1 cellular context compared by ENCODE assay signal in the genomic region with DNA sequence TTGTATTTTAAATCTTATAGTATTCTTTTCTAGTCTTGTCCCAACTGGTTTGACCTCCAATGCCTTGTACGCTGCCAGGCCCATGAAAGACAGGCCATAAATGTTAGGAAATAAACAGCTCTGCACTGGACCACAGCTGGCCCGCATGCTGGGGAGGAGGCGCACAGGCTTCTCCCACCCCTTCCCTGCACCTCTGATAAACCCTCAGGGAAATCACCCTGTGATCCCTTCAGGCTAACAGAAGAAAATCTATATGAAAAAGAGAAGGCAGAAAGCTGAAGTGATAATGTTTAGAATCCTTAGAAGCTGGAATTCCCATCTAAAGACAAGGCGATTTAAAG.
TF ChIP-seq lines count a peak whose summit lies in the region.

No MANE protein-coding gene starts in this region.

TF ChIP-seq in H1, 55 proteins besides CTCF, POLR2A, EP300 and RAD21:
- TF ChIP-seq GTF2F1 (IDR thresholded peaks at IDR 0.05; ENCODE audit: borderline replicate concordance, low read depth, low read length) (no peak), SP1 (IDR thresholded peaks at IDR 0.05; ENCODE audit: low read depth, low read length) (no peak), TEAD4 (IDR thresholded peaks at IDR 0.05; ENCODE audit: low read depth, low read length) (no peak), ASH2L (IDR thresholded peaks at IDR 0.05; ENCODE audit: low read length) (no peak), SIRT6 (IDR thresholded peaks at IDR 0.05; ENCODE audit: low read length) (no peak), TAF7 (optimal IDR thresholded peaks at IDR 0.05; ENCODE audit: borderline replicate concordance, low read depth, low read length) (no peak), TCF12 (IDR thresholded peaks at IDR 0.05; ENCODE audit: low read depth, low read length) (no peak), CEBPB (IDR thresholded peaks at IDR 0.05; ENCODE audit: low read depth, low read length) (no peak), FOSL1 (IDR thresholded peaks at IDR 0.05; ENCODE audit: insufficient read depth, low read depth, low read length) (no peak), SP4 (IDR thresholded peaks at IDR 0.05; ENCODE audit: low read length) (no peak), SIX5 (IDR thresholded peaks at IDR 0.05; ENCODE audit: low read depth, low read length) (no peak), RBBP5 (IDR thresholded peaks at IDR 0.05; ENCODE audit: borderline replicate concordance, low read depth, low read length) (no peak)
- TF ChIP-seq, protein P1, sequence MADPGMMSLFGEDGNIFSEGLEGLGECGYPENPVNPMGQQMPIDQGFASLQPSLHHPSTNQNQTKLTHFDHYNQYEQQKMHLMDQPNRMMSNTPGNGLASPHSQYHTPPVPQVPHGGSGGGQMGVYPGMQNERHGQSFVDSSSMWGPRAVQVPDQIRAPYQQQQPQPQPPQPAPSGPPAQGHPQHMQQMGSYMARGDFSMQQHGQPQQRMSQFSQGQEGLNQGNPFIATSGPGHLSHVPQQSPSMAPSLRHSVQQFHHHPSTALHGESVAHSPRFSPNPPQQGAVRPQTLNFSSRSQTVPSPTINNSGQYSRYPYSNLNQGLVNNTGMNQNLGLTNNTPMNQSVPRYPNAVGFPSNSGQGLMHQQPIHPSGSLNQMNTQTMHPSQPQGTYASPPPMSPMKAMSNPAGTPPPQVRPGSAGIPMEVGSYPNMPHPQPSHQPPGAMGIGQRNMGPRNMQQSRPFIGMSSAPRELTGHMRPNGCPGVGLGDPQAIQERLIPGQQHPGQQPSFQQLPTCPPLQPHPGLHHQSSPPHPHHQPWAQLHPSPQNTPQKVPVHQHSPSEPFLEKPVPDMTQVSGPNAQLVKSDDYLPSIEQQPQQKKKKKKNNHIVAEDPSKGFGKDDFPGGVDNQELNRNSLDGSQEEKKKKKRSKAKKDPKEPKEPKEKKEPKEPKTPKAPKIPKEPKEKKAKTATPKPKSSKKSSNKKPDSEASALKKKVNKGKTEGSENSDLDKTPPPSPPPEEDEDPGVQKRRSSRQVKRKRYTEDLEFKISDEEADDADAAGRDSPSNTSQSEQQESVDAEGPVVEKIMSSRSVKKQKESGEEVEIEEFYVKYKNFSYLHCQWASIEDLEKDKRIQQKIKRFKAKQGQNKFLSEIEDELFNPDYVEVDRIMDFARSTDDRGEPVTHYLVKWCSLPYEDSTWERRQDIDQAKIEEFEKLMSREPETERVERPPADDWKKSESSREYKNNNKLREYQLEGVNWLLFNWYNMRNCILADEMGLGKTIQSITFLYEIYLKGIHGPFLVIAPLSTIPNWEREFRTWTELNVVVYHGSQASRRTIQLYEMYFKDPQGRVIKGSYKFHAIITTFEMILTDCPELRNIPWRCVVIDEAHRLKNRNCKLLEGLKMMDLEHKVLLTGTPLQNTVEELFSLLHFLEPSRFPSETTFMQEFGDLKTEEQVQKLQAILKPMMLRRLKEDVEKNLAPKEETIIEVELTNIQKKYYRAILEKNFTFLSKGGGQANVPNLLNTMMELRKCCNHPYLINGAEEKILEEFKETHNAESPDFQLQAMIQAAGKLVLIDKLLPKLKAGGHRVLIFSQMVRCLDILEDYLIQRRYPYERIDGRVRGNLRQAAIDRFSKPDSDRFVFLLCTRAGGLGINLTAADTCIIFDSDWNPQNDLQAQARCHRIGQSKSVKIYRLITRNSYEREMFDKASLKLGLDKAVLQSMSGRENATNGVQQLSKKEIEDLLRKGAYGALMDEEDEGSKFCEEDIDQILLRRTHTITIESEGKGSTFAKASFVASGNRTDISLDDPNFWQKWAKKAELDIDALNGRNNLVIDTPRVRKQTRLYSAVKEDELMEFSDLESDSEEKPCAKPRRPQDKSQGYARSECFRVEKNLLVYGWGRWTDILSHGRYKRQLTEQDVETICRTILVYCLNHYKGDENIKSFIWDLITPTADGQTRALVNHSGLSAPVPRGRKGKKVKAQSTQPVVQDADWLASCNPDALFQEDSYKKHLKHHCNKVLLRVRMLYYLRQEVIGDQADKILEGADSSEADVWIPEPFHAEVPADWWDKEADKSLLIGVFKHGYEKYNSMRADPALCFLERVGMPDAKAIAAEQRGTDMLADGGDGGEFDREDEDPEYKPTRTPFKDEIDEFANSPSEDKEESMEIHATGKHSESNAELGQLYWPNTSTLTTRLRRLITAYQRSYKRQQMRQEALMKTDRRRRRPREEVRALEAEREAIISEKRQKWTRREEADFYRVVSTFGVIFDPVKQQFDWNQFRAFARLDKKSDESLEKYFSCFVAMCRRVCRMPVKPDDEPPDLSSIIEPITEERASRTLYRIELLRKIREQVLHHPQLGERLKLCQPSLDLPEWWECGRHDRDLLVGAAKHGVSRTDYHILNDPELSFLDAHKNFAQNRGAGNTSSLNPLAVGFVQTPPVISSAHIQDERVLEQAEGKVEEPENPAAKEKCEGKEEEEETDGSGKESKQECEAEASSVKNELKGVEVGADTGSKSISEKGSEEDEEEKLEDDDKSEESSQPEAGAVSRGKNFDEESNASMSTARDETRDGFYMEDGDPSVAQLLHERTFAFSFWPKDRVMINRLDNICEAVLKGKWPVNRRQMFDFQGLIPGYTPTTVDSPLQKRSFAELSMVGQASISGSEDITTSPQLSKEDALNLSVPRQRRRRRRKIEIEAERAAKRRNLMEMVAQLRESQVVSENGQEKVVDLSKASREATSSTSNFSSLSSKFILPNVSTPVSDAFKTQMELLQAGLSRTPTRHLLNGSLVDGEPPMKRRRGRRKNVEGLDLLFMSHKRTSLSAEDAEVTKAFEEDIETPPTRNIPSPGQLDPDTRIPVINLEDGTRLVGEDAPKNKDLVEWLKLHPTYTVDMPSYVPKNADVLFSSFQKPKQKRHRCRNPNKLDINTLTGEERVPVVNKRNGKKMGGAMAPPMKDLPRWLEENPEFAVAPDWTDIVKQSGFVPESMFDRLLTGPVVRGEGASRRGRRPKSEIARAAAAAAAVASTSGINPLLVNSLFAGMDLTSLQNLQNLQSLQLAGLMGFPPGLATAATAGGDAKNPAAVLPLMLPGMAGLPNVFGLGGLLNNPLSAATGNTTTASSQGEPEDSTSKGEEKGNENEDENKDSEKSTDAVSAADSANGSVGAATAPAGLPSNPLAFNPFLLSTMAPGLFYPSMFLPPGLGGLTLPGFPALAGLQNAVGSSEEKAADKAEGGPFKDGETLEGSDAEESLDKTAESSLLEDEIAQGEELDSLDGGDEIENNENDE (IDR thresholded peaks at IDR 0.05; ENCODE audit: insufficient replicate concordance, low read length): no peak
